In genomic region chr3:175246234-175246633, GRCh38 we compare ENCODE assay signal across 13 cellular contexts.
"Had no signal": no experiment of that assay in that cellular context is flagged by ENCODE, and none has a peak within 500 bp of the region (broad histone marks: within the 10 kb centered on the region; RNA-seq: fewer than 3 reads in every experiment).

No MANE protein-coding gene starts in this region.

- ATAC-seq: effector memory CD8-positive, alpha-beta T cell; esophagus mucosa; foreskin keratinocyte; gastrocnemius medialis; gastroesophageal sphincter; heart left ventricle; heart right ventricle had no signal

- H3K4me3 ChIP-seq: colonic mucosa, coronary artery, dorsolateral prefrontal cortex, esophagus muscularis mucosa, esophagus squamous epithelium, gastrocnemius medialis, gastroesophageal sphincter, heart left ventricle, heart right ventricle had no signal

- H3K27ac ChIP-seq: colonic mucosa, coronary artery, dorsolateral prefrontal cortex, epithelial cell of prostate, esophagus muscularis mucosa, esophagus squamous epithelium, foreskin keratinocyte, gastrocnemius medialis, gastroesophageal sphincter, heart left ventricle, heart right ventricle had no signal

- H3K9me3 ChIP-seq: colonic mucosa, esophagus muscularis mucosa, esophagus squamous epithelium, gastrocnemius medialis, gastroesophageal sphincter, heart left ventricle, heart right ventricle had no signal

- H3K36me3 ChIP-seq: colonic mucosa, esophagus muscularis mucosa, esophagus squamous epithelium, gastrocnemius medialis, gastroesophageal sphincter, heart left ventricle, heart right ventricle had no signal

- H3K27me3 ChIP-seq: colonic mucosa, dorsolateral prefrontal cortex, esophagus muscularis mucosa, esophagus squamous epithelium, foreskin keratinocyte, gastrocnemius medialis, gastroesophageal sphincter, heart left ventricle, heart right ventricle had no signal
